9 cellular contexts compared by ENCODE assay signal in genomic region chr11:6812391-6813005, GRCh38. TPM values are rescaled to one million over a fixed set of nuclear protein-coding genes. Genes with fewer than 3 reads are reported as not detected.
DNase-seq lines count a peak whose midpoint lies in the region; ATAC-seq and TF ChIP-seq lines count a peak whose summit lies in the region.
"Had no signal": no experiment of that assay in that cellular context is flagged by ENCODE, and none has a peak within 500 bp of the region (broad histone marks: within the 10 kb centered on the region; RNA-seq: fewer than 3 reads in every experiment).

No MANE protein-coding gene starts in this region.

- H3K36me3 ChIP-seq in neural progenitor cell: no peaks in the 10 kb centered on the region

- no peaks in the 10 kb centered on the region for H3F3A ChIP-seq in neural progenitor cell (ENCODE audit: low read depth)

- peak; percentile 43 for DNase-seq in AG08396 (ENCODE audit: low spot score)
- DNase-seq in NCI-H187 treated with DMSO at 0.1 percent for 48 hours (lab: John Stamatoyannopoulos, UW): peak; percentile 11
- DNase-seq in erythroblast (lab: John Stamatoyannopoulos, UW): peak; percentile 32 to 56
- peak; percentile 51 for DNase-seq in neural progenitor cell (ENCODE audit: low spot score)

- ATAC-seq in HG02798 (IDR thresholded peaks at IDR 0.05; ENCODE audit: poor library complexity, unreplicated experiment) (peak; percentile 92), HG03097 (IDR thresholded peaks at IDR 0.05; ENCODE audit: low FRiP score, unreplicated experiment) (no peak)

- TF ChIP-seq CTCF in GM12875 (IDR thresholded peaks at IDR 0.05; ENCODE audit: borderline replicate concordance, insufficient read depth, low read depth, low read length) (peak; percentile 95), VCaP (conservative IDR thresholded peaks at IDR 0.05) (peak; percentile 94), neural progenitor cell (IDR thresholded peaks at IDR 0.05) (peak; percentile 90)

- no peak overlapping the region for H3K27ac Mint-ChIP-seq in neural progenitor cell
- H3K27ac Mint-ChIP-seq: IgD-negative memory B cell had no signal

- no peaks in the 10 kb centered on the region for H3K4me1 ChIP-seq in neural progenitor cell

- H4K20me1 ChIP-seq in neural progenitor cell (ENCODE audit: low read depth): no peaks in the 10 kb centered on the region

- peaks cover 2% of the 10 kb centered on the region for H3K9me3 Mint-ChIP-seq in neural progenitor cell

- H3K27ac ChIP-seq in VCaP: no peak overlapping the region
- no peak overlapping the region for H3K27ac ChIP-seq in neural progenitor cell

- H3K4me3 ChIP-seq in GM12875 (ENCODE audit: low read depth, low read length) (no peak overlapping the region), neural progenitor cell (no peak overlapping the region)

- TF ChIP-seq POLR2A in erythroblast (IDR thresholded peaks at IDR 0.05; ENCODE audit: low read length): no peak

- peaks cover 2% of the 10 kb centered on the region for H3K27me3 Mint-ChIP-seq in neural progenitor cell (ENCODE audit: insufficient read depth, low read depth)

- H3K4me2 ChIP-seq in neural progenitor cell: no peak overlapping the region

- H2AFZ ChIP-seq in neural progenitor cell (replicated peaks): no peak overlapping the region

- H3K27me3 ChIP-seq in neural progenitor cell: no peaks in the 10 kb centered on the region

- H3K79me2 ChIP-seq in neural progenitor cell (ENCODE audit: low read depth): no peaks in the 10 kb centered on the region

- no peaks in the 10 kb centered on the region for H3K9me3 ChIP-seq in neural progenitor cell (ENCODE audit: low read depth)

- H3K9ac ChIP-seq in neural progenitor cell: no peak overlapping the region

- no peak overlapping the region for H3K4me3 Mint-ChIP-seq in neural progenitor cell
- H3K4me3 Mint-ChIP-seq: IgD-negative memory B cell had no signal

- no peaks in the 10 kb centered on the region for H3K36me3 Mint-ChIP-seq in neural progenitor cell
- H3K36me3 Mint-ChIP-seq: IgD-negative memory B cell had no signal

- H3K4me1 Mint-ChIP-seq in neural progenitor cell: peaks cover 3% of the 10 kb centered on the region

RNA-seq across cellular contexts. Expression of gene OR6A2, which starts 13.0 kb away (rescaled TPM):
- 0.36 and 0.50 TPM in 2 replicates for total RNA-seq in neural progenitor cell (ENCODE audit: low replicate concordance)

RNA-seq across cellular contexts. Expression of gene OR2AG1, which starts 29.7 kb away (rescaled TPM):
- not detected in 2 replicates for total RNA-seq in neural progenitor cell (ENCODE audit: low replicate concordance)

RNA-seq across cellular contexts. Expression of gene OR10A5, which starts 33.0 kb away (rescaled TPM):
- total RNA-seq in neural progenitor cell (ENCODE audit: low replicate concordance): not detected in 2 replicates

RNA-seq across cellular contexts. Expression of gene OR2AG2, which starts 40.7 kb away (rescaled TPM):
- 0.25 and 0.36 TPM in 2 replicates for total RNA-seq in neural progenitor cell (ENCODE audit: low replicate concordance)

RNA-seq across cellular contexts. Expression of gene OR10A2, which starts 50.4 kb away (rescaled TPM):
- total RNA-seq in neural progenitor cell (ENCODE audit: low replicate concordance): not detected in 2 replicates
